12 cellular contexts compared by ENCODE assay signal in the genomic region with DNA sequence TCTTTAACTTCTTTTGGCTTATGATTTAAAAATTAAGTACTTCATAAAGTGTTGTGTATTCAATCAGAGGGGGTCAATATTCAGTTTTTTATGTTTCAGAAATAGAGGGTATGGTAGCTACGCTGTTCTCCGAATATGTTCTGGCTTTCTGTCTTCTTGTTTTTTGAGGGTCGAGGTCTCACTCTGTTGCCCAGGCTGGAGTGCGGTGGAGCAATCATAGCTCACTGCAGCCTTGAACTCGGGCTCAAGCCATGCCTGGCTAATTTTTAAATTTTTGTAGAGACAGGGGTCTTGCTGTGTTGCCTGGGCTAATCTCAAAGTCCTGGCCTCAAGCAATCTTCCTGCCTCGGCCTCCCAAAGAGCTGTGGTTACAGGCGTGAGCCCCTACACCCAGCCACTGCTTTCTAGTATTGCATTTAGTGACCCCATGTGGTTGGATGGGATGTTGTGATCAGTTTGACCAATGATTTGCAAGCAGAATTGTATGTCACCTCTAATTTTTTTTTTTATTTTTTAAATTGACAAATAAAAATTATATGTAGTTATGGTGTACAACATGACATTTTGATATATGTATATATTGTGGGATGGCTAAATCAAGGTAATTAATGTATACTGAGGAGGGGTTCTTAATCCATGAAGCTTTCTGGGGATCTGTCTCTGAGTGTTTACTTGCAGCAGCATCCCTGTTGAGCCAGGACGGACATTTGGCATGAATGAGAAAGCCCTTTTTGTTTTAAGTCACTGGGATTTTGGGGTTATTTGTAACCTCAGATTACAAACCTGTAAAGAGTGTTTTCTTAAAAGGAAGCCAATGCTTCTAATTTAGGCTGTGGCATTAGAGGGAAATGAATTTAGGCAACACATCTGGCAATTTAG. TPM values are rescaled to one million over a fixed set of nuclear protein-coding genes. Genes with fewer than 3 reads are reported as not detected.
DNase-seq lines count a peak whose midpoint lies in the region; ATAC-seq and TF ChIP-seq lines count a peak whose summit lies in the region.
"Had no signal": no experiment of that assay in that cellular context is flagged by ENCODE, and none has a peak within 500 bp of the region (broad histone marks: within the 10 kb centered on the region; RNA-seq: fewer than 3 reads in every experiment).

No MANE protein-coding gene starts in this region.

- H3K27ac ChIP-seq in mammary epithelial cell (ENCODE audit: insufficient read depth, low read depth, low read length) = no peak overlapping the region
- no peak overlapping the region for H3K27ac ChIP-seq in trophoblast cell (ENCODE audit: low read depth, low read length)
- H3K27ac ChIP-seq: prostate gland had no signal

- WGBS in mammary epithelial cell (ENCODE audit: low coverage, missing lambda C conversion rate) = 91% methylated on average over 8 of the region's 8 CpGs
- WGBS in trophoblast cell (ENCODE audit: extremely low coverage, insufficient coverage, insufficient read length) = no CpG with 5 or more reads among the region's 8 CpGs

- ATAC-seq in HG03196 (IDR thresholded peaks at IDR 0.05; ENCODE audit: unreplicated experiment) = no peak

- H2BK120ac ChIP-seq in trophoblast cell (ENCODE audit: insufficient read depth, low read length, poor library complexity) = no peak overlapping the region

- peaks cover 16% of the 10 kb centered on the region for H3K4me1 ChIP-seq in mammary epithelial cell (ENCODE audit: insufficient read depth, low read length)
- H3K4me1 ChIP-seq in trophoblast cell (ENCODE audit: control insufficient read depth in 1 of 2, insufficient read depth in 2 of 2, low read length in 2 of 2) = peaks cover 0 to 2% of the 10 kb centered on the region in 2 experiments
- H3K4me1 ChIP-seq: prostate gland had no signal

- H3K14ac ChIP-seq in trophoblast cell (ENCODE audit: low read length) = no peak overlapping the region

- H3K4me1 Mint-ChIP-seq in MCF 10A (ENCODE audit: insufficient read depth, unreplicated experiment) (peaks cover 6% of the 10 kb centered on the region), osteocyte (ENCODE audit: unreplicated experiment) (peaks cover 13% of the 10 kb centered on the region)
- H3K4me1 Mint-ChIP-seq: activated B cell treated with CpG ODN at 0.5 μM for 24 hours, immature natural killer cell had no signal

- H2AK5ac ChIP-seq in trophoblast cell (ENCODE audit: low read length) = no peak overlapping the region

- H3K9me3 Mint-ChIP-seq in MCF 10A (ENCODE audit: unreplicated experiment) (no peaks in the 10 kb centered on the region), osteocyte (ENCODE audit: unreplicated experiment) (no peaks in the 10 kb centered on the region)
- H3K9me3 Mint-ChIP-seq: activated B cell treated with CpG ODN at 0.5 μM for 24 hours, immature natural killer cell had no signal

- H3K18ac ChIP-seq in trophoblast cell (ENCODE audit: low read length) = no peak overlapping the region

- intact Hi-C loops in MCF 10A (cut with micrococcal nuclease) (no loop called here), mammary epithelial cell (cut with micrococcal nuclease) (no loop called here)

- CTCF ChIA-PET in MCF 10A (lab: Yijun Ruan, JAX) (interaction anchor here (0.5 to 1.0 kb wide), 4 partner anchors 14 to 346 kb away, joined by 3 to 7 read pairs (median 3); no protein-coding TSS in a partner anchor), mammary epithelial cell (lab: Charles Lee; ENCODE audit: low non-redundant PET) (no interaction called here)

- H3K4me3 Mint-ChIP-seq in MCF 10A (ENCODE audit: unreplicated experiment) (no peak overlapping the region), osteocyte (ENCODE audit: unreplicated experiment) (no peak overlapping the region)
- H3K4me3 Mint-ChIP-seq: activated B cell treated with CpG ODN at 0.5 μM for 24 hours, immature natural killer cell had no signal

- H3K4me2 ChIP-seq in mammary epithelial cell (ENCODE audit: insufficient read depth, low read depth, low read length) = no peak overlapping the region
- H3K4me2 ChIP-seq in trophoblast cell (ENCODE audit: low read length) = no peak overlapping the region

- H4K91ac ChIP-seq in trophoblast cell (ENCODE audit: low read depth, low read length) = no peak overlapping the region

- no peak overlapping the region for H4K12ac ChIP-seq in trophoblast cell (ENCODE audit: low read depth, low read length)

- POLR2A ChIA-PET in MCF 10A (lab: Yijun Ruan, JAX) = no interaction called here

- H3K23ac ChIP-seq in trophoblast cell (ENCODE audit: low read length) = no peak overlapping the region

- no peak overlapping the region for H2BK5ac ChIP-seq in trophoblast cell (ENCODE audit: low read depth, low read length, poor library complexity)

- no peaks in the 10 kb centered on the region for H3K27me3 ChIP-seq in mammary epithelial cell (ENCODE audit: insufficient read depth, low read length)
- H3K27me3 ChIP-seq in trophoblast cell (ENCODE audit: insufficient read depth, low read length) = no peaks in the 10 kb centered on the region

- TF ChIP-seq CTCF in MCF 10A (IDR thresholded peaks at IDR 0.05; ENCODE audit: unreplicated experiment) = no peak
- no peak for TF ChIP-seq CTCF in mammary epithelial cell (conservative IDR thresholded peaks at IDR 0.05 in 1 of 2, IDR thresholded peaks at IDR 0.05 in 1 of 2; ENCODE audit: extremely low read depth in 1 of 2, insufficient read depth in 1 of 2, low read depth in 1 of 2, low read length in 2 of 2)
- TF ChIP-seq CTCF in cardiac fibroblast (IDR thresholded peaks at IDR 0.05; ENCODE audit: low read depth, low read length) = no peak
- TF ChIP-seq CTCF in osteocyte (IDR thresholded peaks at IDR 0.05) = peak; percentile 39

- dilution Hi-C loops in mammary epithelial cell (cut with HindIII; ENCODE audit: low sequenced_read_pairs) = loop anchor here (10.0 kb wide), 1 partner anchor 192 kb away; no protein-coding TSS in a partner anchor

- peak; percentile 31; the same call in 1 of the 2 replicates for TF ChIP-seq RAD21 in Ishikawa (IDR thresholded peaks at IDR 0.05; ENCODE audit: low read depth)

- H3K4me3 ChIP-seq in mammary epithelial cell (replicated peaks in 1 of 3; ENCODE audit: insufficient read depth in 1 of 3, low read depth in 2 of 3, low read length in 3 of 3) = no peak overlapping the region
- no peak overlapping the region for H3K4me3 ChIP-seq in cardiac fibroblast (replicated peaks in 1 of 2; ENCODE audit: low read depth in 2 of 2, low read length in 2 of 2)
- no peak overlapping the region for H3K4me3 ChIP-seq in trophoblast cell (ENCODE audit: low read depth, low read length)
- H3K4me3 ChIP-seq: prostate gland had no signal

- H3K4ac ChIP-seq in trophoblast cell (ENCODE audit: low read depth, low read length) = no peak overlapping the region

- no peak overlapping the region for H2BK12ac ChIP-seq in trophoblast cell (ENCODE audit: low read length)

- H3K79me1 ChIP-seq in trophoblast cell (ENCODE audit: low read length) = no peaks in the 10 kb centered on the region

- BruUV-seq in MCF 10A (replicated peaks; lab: Mats Ljungman, UMichigan) = no TSS peak
- BruUV-seq in mammary epithelial cell (replicated peaks; lab: Mats Ljungman, UMichigan) = no TSS peak

- H2AFZ ChIP-seq in mammary epithelial cell (ENCODE audit: low read depth, low read length) = no peak overlapping the region
- no peak overlapping the region for H2AFZ ChIP-seq in trophoblast cell (ENCODE audit: insufficient read depth, low read length, poor library complexity)

- no peak for TF ChIP-seq EP300 in Ishikawa (IDR thresholded peaks at IDR 0.05; ENCODE audit: borderline replicate concordance)

- H3K79me2 ChIP-seq in mammary epithelial cell (ENCODE audit: insufficient read depth, low read length) (no peaks in the 10 kb centered on the region), trophoblast cell (ENCODE audit: control insufficient read depth, insufficient read depth, low read length, poor library complexity) (no peaks in the 10 kb centered on the region)

- no peak overlapping the region for H4K8ac ChIP-seq in trophoblast cell (ENCODE audit: low read depth, low read length)

- H3K36me3 ChIP-seq in mammary epithelial cell (ENCODE audit: insufficient read depth, low read length) (no peaks in the 10 kb centered on the region), trophoblast cell (ENCODE audit: control insufficient read depth in 1 of 2, insufficient read depth in 2 of 2, low read length in 2 of 2) (no peaks in the 10 kb centered on the region)
- H3K36me3 ChIP-seq: prostate gland had no signal

- H3K36me3 Mint-ChIP-seq in MCF 10A (ENCODE audit: insufficient read depth, unreplicated experiment) (no peaks in the 10 kb centered on the region), osteocyte (ENCODE audit: unreplicated experiment) (no peaks in the 10 kb centered on the region)
- H3K36me3 Mint-ChIP-seq: immature natural killer cell had no signal

- in situ Hi-C loops in mammary epithelial cell (cut with MboI; ENCODE audit: low sequenced_read_pairs in 2 of 2) = no loop called here

- H3K27ac Mint-ChIP-seq in MCF 10A (ENCODE audit: low read depth, unreplicated experiment) (no peak overlapping the region), osteocyte (ENCODE audit: unreplicated experiment) (no peak overlapping the region)
- H3K27ac Mint-ChIP-seq: activated B cell treated with CpG ODN at 0.5 μM for 24 hours, immature natural killer cell had no signal

- no peaks in the 10 kb centered on the region for H3K27me3 Mint-ChIP-seq in MCF 10A (ENCODE audit: insufficient read depth, unreplicated experiment)
- no peaks in the 10 kb centered on the region for H3K27me3 Mint-ChIP-seq in osteocyte (ENCODE audit: unreplicated experiment)
- H3K27me3 Mint-ChIP-seq: activated B cell treated with CpG ODN at 0.5 μM for 24 hours had no signal

- H3K9me3 ChIP-seq in mammary epithelial cell (replicated peaks; ENCODE audit: insufficient read depth, low read length) (no peaks in the 10 kb centered on the region), trophoblast cell (ENCODE audit: insufficient read depth, low read depth, low read length) (no peaks in the 10 kb centered on the region)
- H3K9me3 ChIP-seq: prostate gland had no signal

- no peak overlapping the region for H3K9ac ChIP-seq in mammary epithelial cell (ENCODE audit: insufficient read depth, low read length)
- no peak overlapping the region for H3K9ac ChIP-seq in trophoblast cell (ENCODE audit: low read length)

- no peaks in the 10 kb centered on the region for H4K20me1 ChIP-seq in mammary epithelial cell (ENCODE audit: insufficient read depth, low read length)

- peak; percentile 16 for DNase-seq in MCF 10A (ENCODE audit: unreplicated experiment)
- DNase-seq in mammary epithelial cell = no peak
- peak; percentile 16 to 20 for DNase-seq in cardiac fibroblast (ENCODE audit: low read depth in 2 of 2)
- DNase-seq in osteocyte (ENCODE audit: extremely low spot score, unreplicated experiment) = peak; percentile 30
- no peak for DNase-seq in trophoblast cell
- DNase-seq in mucosa of gallbladder (ENCODE audit: low spot score) = no peak
- DNase-seq: activated B cell treated with CpG ODN at 0.5 μM for 24 hours; activated effector memory CD4-positive, alpha-beta T cell treated with anti-CD3 and anti-CD28 coated beads, Interleukin-2, amount 50 U/mL, for 16 hours; immature natural killer cell had no signal

TF ChIP-seq in Ishikawa, 13 proteins besides CTCF, POLR2A, EP300 and RAD21 (continues in another document):
- no peak for TF ChIP-seq TEAD4 (IDR thresholded peaks at IDR 0.05)

RNA-seq across cellular contexts. Expression of a gene that starts 38.5 kb away (rescaled TPM):
- total RNA-seq in MCF 10A (2022) (118 and 148 TPM in 2 replicates), mammary epithelial cell (100 to 1,000 TPM in 1 of 2 donors, 10 to 100 TPM in 1; 34.5 to 103 TPM), osteocyte (62.1 and 65.5 TPM in 2 replicates), mucosa of gallbladder (59.8 TPM)
- 48.1 TPM for polyA plus RNA-seq in mammary epithelial cell
- polyA minus RNA-seq in mammary epithelial cell = 11.0 TPM
- 71.5 and 79.3 TPM in 2 replicates for polyA plus RNA-seq in trophoblast cell (2013)

Comparison
In these comparisons a context has a peak if more than half of its experiments do, and no peak if none do; other contexts are left out.
1. DNase-seq: peak in MCF 10A (single experiment), cardiac fibroblast (2 of 2) and osteocyte (single experiment); none in mammary epithelial cell (single experiment), trophoblast cell (0 of 2) and mucosa of gallbladder (single experiment).